In genomic region chr2:58204195-58204959, GRCh38 we compare ENCODE assay signal across 22 cellular contexts. TPM values are rescaled to one million over a fixed set of nuclear protein-coding genes. Genes with fewer than 3 reads are reported as not detected.
DNase-seq lines count a peak whose midpoint lies in the region; ATAC-seq and TF ChIP-seq lines count a peak whose summit lies in the region.
"Had no signal": no experiment of that assay in that cellular context is flagged by ENCODE, and none has a peak within 500 bp of the region (broad histone marks: within the 10 kb centered on the region; RNA-seq: fewer than 3 reads in every experiment).

No MANE protein-coding gene starts in this region.

- 0 out of 2 replicates have a peak overlapping the region, but pooled peaks have one; percentile 12 for H3K27ac Mint-ChIP-seq in GM23338
- H3K27ac Mint-ChIP-seq: mesothelial cell of epicardium; natural killer cell treated with Interleukin-12 subunit alpha and Interleukin-12 subunit beta and Interleukin-15 and Interleukin-18, amount 100 ng/mL, for 72 hours; stimulated activated memory B cell treated with anti-CD40 and anti-IgM and Interleukin-4, amounts not matched to agents 10 μg/mL and 1 μg/mL and 100 μg/mL, for 72 hours had no signal

- no peaks in the 10 kb centered on the region for H3F3A ChIP-seq in GM23338 (replicated peaks; ENCODE audit: low read depth)

- peaks cover 31% of the 10 kb centered on the region for H3K4me1 Mint-ChIP-seq in GM23338
- H3K4me1 Mint-ChIP-seq: CD4-positive, CD25-positive, alpha-beta regulatory T cell; stimulated activated memory B cell treated with anti-CD40 and anti-IgM and Interleukin-4, amounts not matched to agents 10 μg/mL and 1 μg/mL and 100 μg/mL, for 72 hours had no signal

- no peak overlapping the region for H3K27ac ChIP-seq in GM23338 (ENCODE audit: low read depth)
- H3K27ac ChIP-seq: esophagus squamous epithelium, thoracic aorta, WERI-Rb-1 had no signal

- peaks cover 19% of the 10 kb centered on the region; the same call in 2 of the 3 replicates for H3K36me3 Mint-ChIP-seq in GM23338 (ENCODE audit: low read depth)
- H3K36me3 Mint-ChIP-seq: CD4-positive, CD25-positive, alpha-beta regulatory T cell; natural killer cell treated with Interleukin-12 subunit alpha and Interleukin-12 subunit beta and Interleukin-15 and Interleukin-18, amount 100 ng/mL, for 72 hours had no signal

- TF ChIP-seq CTCF in GM23338 (conservative IDR thresholded peaks at IDR 0.05; ENCODE audit: low read depth in 2 of 2) (no peak), mucosa of descending colon (IDR thresholded peaks at IDR 0.05) (no peak)

- H3K9me3 ChIP-seq in mucosa of descending colon: no peaks in the 10 kb centered on the region
- H3K9me3 ChIP-seq: esophagus squamous epithelium, thoracic aorta had no signal

- ATAC-seq in GM23338: no peak
- ATAC-seq in mucosa of descending colon: peak; percentile 76
- no peak for ATAC-seq in GM21515 (IDR thresholded peaks at IDR 0.05; ENCODE audit: unreplicated experiment)
- ATAC-seq: natural killer cell treated with Interleukin-12 subunit alpha and Interleukin-12 subunit beta and Interleukin-15 and Interleukin-18, amount 100 ng/mL, for 72 hours; stimulated activated memory B cell treated with anti-CD40 and anti-IgM and Interleukin-4, amounts not matched to agents 10 μg/mL and 1 μg/mL and 100 μg/mL, for 72 hours had no signal

- H3K36me3 ChIP-seq in GM23338 (ENCODE audit: insufficient read depth): peaks cover 4% of the 10 kb centered on the region; the same call in 1 of the 2 replicates
- no peaks in the 10 kb centered on the region for H3K36me3 ChIP-seq in mucosa of descending colon (ENCODE audit: low read depth)
- H3K36me3 ChIP-seq: thoracic aorta had no signal

- H3K9me2 ChIP-seq in GM23338 (ENCODE audit: insufficient read depth): no peaks in the 10 kb centered on the region

- no peaks in the 10 kb centered on the region for H4K20me1 ChIP-seq in GM23338 (replicated peaks; ENCODE audit: insufficient read depth)

- H3K27me3 ChIP-seq in GM23338 (ENCODE audit: insufficient read depth): no peaks in the 10 kb centered on the region
- H3K27me3 ChIP-seq: esophagus squamous epithelium had no signal

- H3K4me1 ChIP-seq in GM23338 (ENCODE audit: insufficient read depth) (peaks cover 7% of the 10 kb centered on the region; the same call in 1 of the 2 replicates), mucosa of descending colon (ENCODE audit: low read depth) (no peaks in the 10 kb centered on the region)
- H3K4me1 ChIP-seq: esophagus squamous epithelium had no signal

- intact Hi-C loops in mucosa of descending colon (cut with DNase I, micrococcal nuclease): no loop called here

- DNase-seq in GM23338 (ENCODE audit: low spot score) (no peak), NCI-H69 (lab: John Stamatoyannopoulos, UW) (peak; percentile 76), dermis blood vessel endothelial cell (peak; percentile 37), mucosa of descending colon (no peak), T1000 (lab: John Stamatoyannopoulos, UW) (no peak), medulla oblongata (ENCODE audit: extremely low spot score) (no peak)
- DNase-seq: activated CD4-positive, alpha-beta T cell treated with anti-CD3 and anti-CD28 coated beads, Interleukin-2, amount 50 U/mL, for 48 hours; activated gamma-delta T cell treated with Interleukin-2 at 50 U/mL for 16 hours; amniotic stem cell; CD4-positive, CD25-positive, alpha-beta regulatory T cell; central memory CD4-positive, alpha-beta T cell; esophagus squamous epithelium; kidney glomerular epithelial cell; NCI-H1105 treated with DMSO at 0.1 percent for 48 hours; NCI-H2171; posterior cingulate gyrus; WERI-Rb-1 had no signal

- no peak overlapping the region for H2AFZ ChIP-seq in GM23338

- no peaks in the 10 kb centered on the region; the same call in 1 of the 2 replicates for H3K79me2 ChIP-seq in GM23338 (replicated peaks; ENCODE audit: insufficient read depth)

- no peaks in the 10 kb centered on the region for H3K27me3 Mint-ChIP-seq in GM23338 (ENCODE audit: insufficient read depth, low read depth, poor library complexity)
- H3K27me3 Mint-ChIP-seq: CD4-positive, CD25-positive, alpha-beta regulatory T cell; natural killer cell treated with Interleukin-12 subunit alpha and Interleukin-12 subunit beta and Interleukin-15 and Interleukin-18, amount 100 ng/mL, for 72 hours; stimulated activated memory B cell treated with anti-CD40 and anti-IgM and Interleukin-4, amounts not matched to agents 10 μg/mL and 1 μg/mL and 100 μg/mL, for 72 hours had no signal

- H3K4me3 ChIP-seq in GM23338 (no peak overlapping the region), mucosa of descending colon (no peak overlapping the region)
- H3K4me3 ChIP-seq: esophagus squamous epithelium, thoracic aorta had no signal

- no peak overlapping the region for H3K4me3 Mint-ChIP-seq in GM23338
- H3K4me3 Mint-ChIP-seq: CD4-positive, CD25-positive, alpha-beta regulatory T cell; mesothelial cell of epicardium; natural killer cell treated with Interleukin-12 subunit alpha and Interleukin-12 subunit beta and Interleukin-15 and Interleukin-18, amount 100 ng/mL, for 72 hours; stimulated activated memory B cell treated with anti-CD40 and anti-IgM and Interleukin-4, amounts not matched to agents 10 μg/mL and 1 μg/mL and 100 μg/mL, for 72 hours had no signal

- H3K4me2 ChIP-seq in GM23338: no peak overlapping the region

- H3K9me3 Mint-ChIP-seq in GM23338: no peaks in the 10 kb centered on the region
- H3K9me3 Mint-ChIP-seq: CD4-positive, CD25-positive, alpha-beta regulatory T cell; mesothelial cell of epicardium; natural killer cell treated with Interleukin-12 subunit alpha and Interleukin-12 subunit beta and Interleukin-15 and Interleukin-18, amount 100 ng/mL, for 72 hours; stimulated activated memory B cell treated with anti-CD40 and anti-IgM and Interleukin-4, amounts not matched to agents 10 μg/mL and 1 μg/mL and 100 μg/mL, for 72 hours had no signal

TF ChIP-seq in GM23338, 12 proteins besides CTCF, POLR2A, EP300 and RAD21 (continues in another document):
- no peak for TF ChIP-seq EZH2phosphoT487 (IDR thresholded peaks at IDR 0.05; ENCODE audit: unreplicated experiment)
- TF ChIP-seq ETS1 (IDR thresholded peaks at IDR 0.05): no peak
- TF ChIP-seq EZH2 (IDR thresholded peaks at IDR 0.05; ENCODE audit: low read depth, unreplicated experiment): no peak
- no peak for TF ChIP-seq JUNB (IDR thresholded peaks at IDR 0.05; ENCODE audit: unreplicated experiment)
- TF ChIP-seq STAT1 (IDR thresholded peaks at IDR 0.05; ENCODE audit: unreplicated experiment): no peak

RNA-seq across cellular contexts. Expression of gene FANCL, which starts 36.7 kb away (rescaled TPM):
- 90.4 and 115 TPM in 2 replicates for total RNA-seq in GM23338 (2014; rRNA removed; shearing (Covaris generic))
- polyA plus RNA-seq in GM23338 (2016; fragmentation: Nextera tagmentation; extraction: Ambion mirVana): 82.1 and 97.8 TPM in 2 replicates
- total RNA-seq in dermis blood vessel endothelial cell (22.1 and 23.5 TPM in 2 replicates), mucosa of descending colon (10 to 100 TPM; 19.5 to 33.5 (median 26.4) TPM)

Comparison
In these comparisons a context has a peak if more than half of its experiments do, and no peak if none do; other contexts are left out.
1. DNase-seq: peak in NCI-H69 (single experiment) and dermis blood vessel endothelial cell (single experiment); none in GM23338 (single experiment), mucosa of descending colon (0 of 3), T1000 (single experiment) and medulla oblongata (single experiment).